ENCODE assay signal across 27 cellular contexts in genomic region chr1:40405812-40406211, GRCh38. TPM values are rescaled to one million over a fixed set of nuclear protein-coding genes. Genes with fewer than 3 reads are reported as not detected.
DNase-seq lines count a peak whose midpoint lies in the region; ATAC-seq, FAIRE-seq and TF ChIP-seq lines count a peak whose summit lies in the region.
"Had no signal": no experiment of that assay in that cellular context is flagged by ENCODE, and none has a peak within 500 bp of the region (broad histone marks: within the 10 kb centered on the region; RNA-seq: fewer than 3 reads in every experiment).

No MANE protein-coding gene starts in this region.

- no peak for TF ChIP-seq RAD21 in HepG2 (CRISPR knock-in tag; IDR thresholded peaks at IDR 0.05)

- H3K27me3 ChIP-seq in HepG2 (ENCODE audit: control insufficient read depth in 1 of 2, insufficient read depth in 2 of 2, low read length in 2 of 2): no peaks in the 10 kb centered on the region
- H3K27me3 ChIP-seq: sigmoid colon, stomach, transverse colon had no signal

- H4K20me1 ChIP-seq in HepG2 (ENCODE audit: insufficient read depth, low read length): no peaks in the 10 kb centered on the region

- WGBS in HepG2 (ENCODE audit: low lambda C conversion rate): 92% methylated on average over 4 of the region's 4 CpGs

- H3K4me3 Mint-ChIP-seq in activated T-cell treated with anti-CD3 and anti-CD28 coated beads, Interleukin-2, amount 50 U/mL, for 72 hours: no peak overlapping the region
- H3K4me3 Mint-ChIP-seq in IgD-negative memory B cell: no peak overlapping the region
- no peak overlapping the region for H3K4me3 Mint-ChIP-seq in activated naive CD8-positive, alpha-beta T cell treated with anti-CD3 and anti-CD28 coated beads, Interleukin-2, amount 50 U/mL, for 24 hours
- H3K4me3 Mint-ChIP-seq in stimulated activated naive B cell treated with anti-CD40 and anti-IgM and Interleukin-4, amounts not matched to agents 10 μg/mL and 1 μg/mL and 100 μg/mL, for 72 hours: no peak overlapping the region
- H3K4me3 Mint-ChIP-seq: brain had no signal

- TF ChIP-seq EP300 in HepG2 (IDR thresholded peaks at IDR 0.05; ENCODE audit: low read depth in 2 of 2, low read length in 2 of 2): no peak
- no peak for TF ChIP-seq EP300 in HepG2 (CRISPR knock-in tag; IDR thresholded peaks at IDR 0.05; ENCODE audit: borderline replicate concordance)

- H3K9me3 Mint-ChIP-seq in activated T-cell treated with anti-CD3 and anti-CD28 coated beads, Interleukin-2, amount 50 U/mL, for 72 hours: no peaks in the 10 kb centered on the region
- no peaks in the 10 kb centered on the region for H3K9me3 Mint-ChIP-seq in IgD-negative memory B cell
- no peaks in the 10 kb centered on the region for H3K9me3 Mint-ChIP-seq in activated naive CD8-positive, alpha-beta T cell treated with anti-CD3 and anti-CD28 coated beads, Interleukin-2, amount 50 U/mL, for 24 hours
- H3K9me3 Mint-ChIP-seq in stimulated activated naive B cell treated with anti-CD40 and anti-IgM and Interleukin-4, amounts not matched to agents 10 μg/mL and 1 μg/mL and 100 μg/mL, for 72 hours: no peaks in the 10 kb centered on the region
- H3K9me3 Mint-ChIP-seq: brain had no signal

- H3K27me3 Mint-ChIP-seq in activated T-cell treated with anti-CD3 and anti-CD28 coated beads, Interleukin-2, amount 50 U/mL, for 72 hours (ENCODE audit: low read depth): no peaks in the 10 kb centered on the region
- H3K27me3 Mint-ChIP-seq in IgD-negative memory B cell: no peaks in the 10 kb centered on the region
- H3K27me3 Mint-ChIP-seq in activated naive CD8-positive, alpha-beta T cell treated with anti-CD3 and anti-CD28 coated beads, Interleukin-2, amount 50 U/mL, for 24 hours: no peaks in the 10 kb centered on the region
- no peaks in the 10 kb centered on the region for H3K27me3 Mint-ChIP-seq in stimulated activated naive B cell treated with anti-CD40 and anti-IgM and Interleukin-4, amounts not matched to agents 10 μg/mL and 1 μg/mL and 100 μg/mL, for 72 hours
- H3K27me3 Mint-ChIP-seq: progenitor cell of endocrine pancreas had no signal

- peaks cover 14% of the 10 kb centered on the region; the same call in 1 of the 2 replicates for H3K4me1 ChIP-seq in HepG2 (ENCODE audit: insufficient read depth, low read length)

- peaks cover 3 to 33% of the 10 kb centered on the region in 2 experiments; a peak in 4 of 5 replicates for H3K36me3 ChIP-seq in HepG2 (replicated peaks in 1 of 2; ENCODE audit: control insufficient read depth in 1 of 2, insufficient read depth in 2 of 2, low read length in 2 of 2)

- intact Hi-C loops in HepG2 (cut with micrococcal nuclease; ENCODE audit: unreplicated experiment): loop anchor here (2.0 to 10.0 kb wide), 2 partner anchors 67 to 261 kb away; no protein-coding TSS in a partner anchor

- no peak for FAIRE-seq in HepG2 (lab: Jason Lieb, UNC)
- FAIRE-seq: endothelial cell of umbilical vein, H54 had no signal

- peaks cover 63% of the 10 kb centered on the region for H3K4me1 Mint-ChIP-seq in activated T-cell treated with anti-CD3 and anti-CD28 coated beads, Interleukin-2, amount 50 U/mL, for 72 hours (ENCODE audit: low read depth)
- H3K4me1 Mint-ChIP-seq in IgD-negative memory B cell: peaks cover 33 to 41% (median 40%) of the 10 kb centered on the region in 3 donors
- peaks cover 61% of the 10 kb centered on the region for H3K4me1 Mint-ChIP-seq in activated naive CD8-positive, alpha-beta T cell treated with anti-CD3 and anti-CD28 coated beads, Interleukin-2, amount 50 U/mL, for 24 hours
- H3K4me1 Mint-ChIP-seq in stimulated activated naive B cell treated with anti-CD40 and anti-IgM and Interleukin-4, amounts not matched to agents 10 μg/mL and 1 μg/mL and 100 μg/mL, for 72 hours: peaks cover 26 to 55% of the 10 kb centered on the region in 2 donors

- H3K9me3 ChIP-seq in HepG2 (ENCODE audit: low read length): no peaks in the 10 kb centered on the region
- H3K9me3 ChIP-seq: sigmoid colon, stomach, transverse colon had no signal

- no peak overlapping the region for H3K27ac ChIP-seq in HepG2 (ENCODE audit: extremely low read length, insufficient read depth, low read length)
- H3K27ac ChIP-seq: PC-9, sigmoid colon, stomach, transverse colon had no signal

- H3K27ac Mint-ChIP-seq in activated T-cell treated with anti-CD3 and anti-CD28 coated beads, Interleukin-2, amount 50 U/mL, for 72 hours: peak overlapping the region; percentile 93
- peak overlapping the region; percentile 9 to 62 (median 54) for H3K27ac Mint-ChIP-seq in IgD-negative memory B cell
- H3K27ac Mint-ChIP-seq in activated naive CD8-positive, alpha-beta T cell treated with anti-CD3 and anti-CD28 coated beads, Interleukin-2, amount 50 U/mL, for 24 hours: peak overlapping the region; percentile 14
- peak overlapping the region; percentile 70 for H3K27ac Mint-ChIP-seq in stimulated activated naive B cell treated with anti-CD40 and anti-IgM and Interleukin-4, amounts not matched to agents 10 μg/mL and 1 μg/mL and 100 μg/mL, for 72 hours
- H3K27ac Mint-ChIP-seq: brain, progenitor cell of endocrine pancreas had no signal

- no peak for TF ChIP-seq POLR2A in HepG2 (IDR thresholded peaks at IDR 0.05; ENCODE audit: insufficient read depth in 1 of 2, low read depth in 2 of 2, low read length in 2 of 2)

- in situ Hi-C loops in HepG2 (cut with HindIII; ENCODE audit: extremely low pct_ligation_motif_present, low pct_unique_long_range_greater_than_20kb): loop anchor here (10.0 kb wide), 1 partner anchor 261 kb away; no protein-coding TSS in a partner anchor

- TF ChIP-seq CTCF in HepG2 (CRISPR knock-in tag; IDR thresholded peaks at IDR 0.05): no peak

- no peak overlapping the region for H3K4me3 ChIP-seq in HepG2 (replicated peaks in 1 of 3; ENCODE audit: insufficient read depth in 1 of 3, low read depth in 2 of 3, low read length in 3 of 3)
- H3K4me3 ChIP-seq: PC-9, sigmoid colon, stomach, transverse colon had no signal

- no peak overlapping the region for H3K9ac ChIP-seq in HepG2 (ENCODE audit: insufficient read depth, low read depth, low read length)

- no peak overlapping the region for H3K4me2 ChIP-seq in HepG2 (ENCODE audit: low read depth, low read length)
- H3K4me2 ChIP-seq: PC-9 had no signal

- H2AFZ ChIP-seq in HepG2 (ENCODE audit: low read length): no peak overlapping the region
- H2AFZ ChIP-seq: PC-9 had no signal

- POLR2A ChIA-PET in HepG2 (lab: Yijun Ruan, JAX): interaction anchor here (1.4 kb wide), 1 partner anchor 67 kb away, joined by 4 read pairs; no protein-coding TSS in a partner anchor

- BruUV-seq in HepG2 (replicated peaks; lab: Mats Ljungman, UMichigan): no TSS peak

- no peak for DNase-seq in activated T-cell treated with anti-CD3 and anti-CD28 coated beads, Interleukin-2, amount 50 U/mL, for 72 hours
- DNase-seq in activated T-cell treated with anti-CD3 and anti-CD28 coated beads, Interleukin-2, amount 50 U/mL, for 48 hours: no peak
- DNase-seq in activated naive CD8-positive, alpha-beta T cell treated with anti-CD3 and anti-CD28 coated beads, Interleukin-2, amount 50 U/mL, for 24 hours: no peak
- DNase-seq in stimulated activated naive B cell treated with anti-CD40 and anti-IgM and Interleukin-4, amounts not matched to agents 10 μg/mL and 1 μg/mL and 100 μg/mL, for 72 hours: no peak
- no peak for DNase-seq in SKM-1 (lab: John Stamatoyannopoulos, UW; ENCODE audit: unreplicated experiment)
- DNase-seq in HepG2 (ENCODE audit: low spot score): no peak
- no peak for DNase-seq in pons (ENCODE audit: low spot score)
- DNase-seq: Calu3; DMS79 treated with DMSO at 0.1 percent for 48 hours; hippocampal formation; left colon; mammary epithelial cell; NCI-H1105; NCI-H187 treated with DMSO at 0.1 percent for 48 hours; NCI-H526; NK-92 treated with Interleukin-12 subunit alpha and Interleukin-12 subunit beta, amount 100 ng/mL, for 24 hours; PC-9; SHP77; sigmoid colon; stomach; SW 1271; transverse colon had no signal

- CTCF ChIA-PET in HepG2 (lab: Yijun Ruan, JAX; ENCODE audit: low intra/inter-chr PET ratio, low total read pairs): interaction anchor here (1.3 kb wide), 1 partner anchor 253 kb away, joined by 4 read pairs; no protein-coding TSS in a partner anchor

- ATAC-seq in activated T-cell treated with anti-CD3 and anti-CD28 coated beads, Interleukin-2, amount 50 U/mL, for 72 hours (replicated peaks in 1 of 2): no peak
- no peak for ATAC-seq in activated naive CD8-positive, alpha-beta T cell treated with anti-CD3 and anti-CD28 coated beads, Interleukin-2, amount 50 U/mL, for 24 hours
- ATAC-seq in stimulated activated naive B cell treated with anti-CD40 and anti-IgM and Interleukin-4, amounts not matched to agents 10 μg/mL and 1 μg/mL and 100 μg/mL, for 72 hours (replicated peaks): no peak
- ATAC-seq in HepG2: no peak
- ATAC-seq: left colon had no signal

- peaks cover 16 to 42% of the 10 kb centered on the region in 2 donors for H3K36me3 Mint-ChIP-seq in activated T-cell treated with anti-CD3 and anti-CD28 coated beads, Interleukin-2, amount 50 U/mL, for 72 hours (ENCODE audit: insufficient read depth in 2 of 2)
- H3K36me3 Mint-ChIP-seq in IgD-negative memory B cell: peaks cover 4% of the 10 kb centered on the region
- peaks cover 32% of the 10 kb centered on the region for H3K36me3 Mint-ChIP-seq in activated naive CD8-positive, alpha-beta T cell treated with anti-CD3 and anti-CD28 coated beads, Interleukin-2, amount 50 U/mL, for 24 hours (ENCODE audit: low read depth)
- peaks cover 6 to 27% of the 10 kb centered on the region in 2 donors for H3K36me3 Mint-ChIP-seq in stimulated activated naive B cell treated with anti-CD40 and anti-IgM and Interleukin-4, amounts not matched to agents 10 μg/mL and 1 μg/mL and 100 μg/mL, for 72 hours

- peaks cover 32% of the 10 kb centered on the region for H3K79me2 ChIP-seq in HepG2 (ENCODE audit: insufficient read depth, low read length)

RNA-seq across cellular contexts. Expression of gene SMAP2, which starts 32.3 kb away (rescaled TPM):
- total RNA-seq in activated T-cell treated with anti-CD3 and anti-CD28 coated beads, Interleukin-2, amount 50 U/mL, for 72 hours: 100 to 1,000 TPM; 487 to 586 TPM
- polyA plus RNA-seq in IgD-negative memory B cell: 624 TPM
- total RNA-seq in HepG2 (2016; rRNA removed; fragmentation: Illumina TruSeq; extraction: Trizol): 19.0 and 21.2 TPM in 2 replicates
- 3.7 and 4.1 TPM in 2 replicates for total RNA-seq in HepG2 (2016; cell fraction: cytosol; rRNA removed; fragmentation: Illumina TruSeq; extraction: Trizol; ENCODE audit: low read depth)
- total RNA-seq in HepG2 (2016; cell fraction: insoluble cytoplasmic fraction; rRNA removed; fragmentation: Illumina TruSeq; extraction: Trizol): 17.0 and 17.7 TPM in 2 replicates
- total RNA-seq in HepG2 (2016; cell fraction: membrane; rRNA removed; fragmentation: Illumina TruSeq; extraction: Trizol): 9.4 and 9.9 TPM in 2 replicates
- total RNA-seq in HepG2 (2016; cell fraction: nucleus; rRNA removed; fragmentation: Illumina TruSeq; extraction: Trizol): 12.5 and 12.6 TPM in 2 replicates
- 22.3 and 22.5 TPM in 2 replicates for polyA plus RNA-seq in HepG2 (2011; rRNA removed)
- polyA plus RNA-seq in HepG2 (2011; cell fraction: cytosol; rRNA removed): 19.5 and 21.2 TPM in 2 replicates
- 14.7 and 15.6 TPM in 2 replicates for polyA plus RNA-seq in HepG2 (2011; cell fraction: nucleus; rRNA removed)
- polyA plus RNA-seq in HepG2 (2012): 22.4 and 36.2 TPM in 2 replicates
- polyA plus RNA-seq in HepG2 (2016; cell fraction: cytosol; fragmentation: Illumina TruSeq; extraction: Trizol; ENCODE audit: low read depth): 2.5 and 2.8 TPM in 2 replicates
- 24.0 and 32.1 TPM in 2 replicates for polyA plus RNA-seq in HepG2 (2016; cell fraction: insoluble cytoplasmic fraction; fragmentation: Illumina TruSeq; extraction: Trizol; ENCODE audit: low read depth)
- 10.0 and 10.2 TPM in 2 replicates for polyA plus RNA-seq in HepG2 (2016; cell fraction: membrane; fragmentation: Illumina TruSeq; extraction: Trizol; ENCODE audit: low read depth)
- 29.2 and 32.0 TPM in 2 replicates for polyA plus RNA-seq in HepG2 (2016; cell fraction: nucleus; fragmentation: Illumina TruSeq; extraction: Trizol; ENCODE audit: insufficient read depth, low read depth)
- 14.4 and 37.7 TPM in 2 replicates for polyA minus RNA-seq in HepG2 (2011; rRNA and poly(A)+ RNA removed; ENCODE audit: low replicate concordance)
- 14.2 and 14.6 TPM in 2 replicates for polyA minus RNA-seq in HepG2 (2011; cell fraction: cytosol; rRNA and poly(A)+ RNA removed)
- polyA minus RNA-seq in HepG2 (2011; cell fraction: nucleus; rRNA and poly(A)+ RNA removed): 12.0 and 16.8 TPM in 2 replicates

RNA-seq across cellular contexts. Expression of gene ZFP69B, which starts 44.5 kb away (rescaled TPM):
- 1 to 10 TPM; 7.4 to 7.9 TPM for total RNA-seq in activated T-cell treated with anti-CD3 and anti-CD28 coated beads, Interleukin-2, amount 50 U/mL, for 72 hours
- polyA plus RNA-seq in IgD-negative memory B cell: 0.95 TPM
- total RNA-seq in HepG2 (2016; rRNA removed; fragmentation: Illumina TruSeq; extraction: Trizol): 7.7 and 10.8 TPM in 2 replicates
- 1.2 and 2.3 TPM in 2 replicates for total RNA-seq in HepG2 (2016; cell fraction: cytosol; rRNA removed; fragmentation: Illumina TruSeq; extraction: Trizol; ENCODE audit: low read depth)
- total RNA-seq in HepG2 (2016; cell fraction: insoluble cytoplasmic fraction; rRNA removed; fragmentation: Illumina TruSeq; extraction: Trizol): 7.8 and 10.0 TPM in 2 replicates
- total RNA-seq in HepG2 (2016; cell fraction: membrane; rRNA removed; fragmentation: Illumina TruSeq; extraction: Trizol): 6.5 and 6.8 TPM in 2 replicates
- total RNA-seq in HepG2 (2016; cell fraction: nucleus; rRNA removed; fragmentation: Illumina TruSeq; extraction: Trizol): 7.1 TPM in 2 replicates
- 4.6 and 4.9 TPM in 2 replicates for polyA plus RNA-seq in HepG2 (2011; rRNA removed)
- polyA plus RNA-seq in HepG2 (2011; cell fraction: cytosol; rRNA removed): 2.2 and 3.9 TPM in 2 replicates
- polyA plus RNA-seq in HepG2 (2011; cell fraction: nucleus; rRNA removed): 2.4 and 3.6 TPM in 2 replicates
- 6.1 and 7.8 TPM in 2 replicates for polyA plus RNA-seq in HepG2 (2012)
- polyA plus RNA-seq in HepG2 (2016; cell fraction: cytosol; fragmentation: Illumina TruSeq; extraction: Trizol; ENCODE audit: low read depth): 1.3 and 1.9 TPM in 2 replicates
- polyA plus RNA-seq in HepG2 (2016; cell fraction: insoluble cytoplasmic fraction; fragmentation: Illumina TruSeq; extraction: Trizol; ENCODE audit: low read depth): 8.4 and 8.8 TPM in 2 replicates
- 3.3 and 3.5 TPM in 2 replicates for polyA plus RNA-seq in HepG2 (2016; cell fraction: membrane; fragmentation: Illumina TruSeq; extraction: Trizol; ENCODE audit: low read depth)
- polyA plus RNA-seq in HepG2 (2016; cell fraction: nucleus; fragmentation: Illumina TruSeq; extraction: Trizol; ENCODE audit: insufficient read depth, low read depth): 7.3 and 8.2 TPM in 2 replicates
- 0.75 and 2.9 TPM in 2 replicates for polyA minus RNA-seq in HepG2 (2011; rRNA and poly(A)+ RNA removed; ENCODE audit: low replicate concordance)
- polyA minus RNA-seq in HepG2 (2011; cell fraction: cytosol; rRNA and poly(A)+ RNA removed): 4.3 and 5.0 TPM in 2 replicates
- 11.3 and 17.8 TPM in 2 replicates for polyA minus RNA-seq in HepG2 (2011; cell fraction: nucleus; rRNA and poly(A)+ RNA removed)

Comparison
In these comparisons a context has a peak if more than half of its experiments do, and no peak if none do; other contexts are left out.
1. H3K27ac Mint-ChIP-seq: peak in every context shown above with its lines; median percentile 93 in activated T-cell treated with anti-CD3 and anti-CD28 coated beads, Interleukin-2, amount 50 U/mL, for 72 hours; 70 in stimulated activated naive B cell treated with anti-CD40 and anti-IgM and Interleukin-4, amounts not matched to agents 10 μg/mL and 1 μg/mL and 100 μg/mL, for 72 hours; 54 in IgD-negative memory B cell; 14 in activated naive CD8-positive, alpha-beta T cell treated with anti-CD3 and anti-CD28 coated beads, Interleukin-2, amount 50 U/mL, for 24 hours.
2. RNA of gene SMAP2, which starts 32.3 kb away (total RNA-seq): 487 to 586 TPM in activated T-cell treated with anti-CD3 and anti-CD28 coated beads, Interleukin-2, amount 50 U/mL, for 72 hours; 3.7 to 21.2 TPM in HepG2; every median in the first group is over 10 times any median in the second.